In the genomic region with DNA sequence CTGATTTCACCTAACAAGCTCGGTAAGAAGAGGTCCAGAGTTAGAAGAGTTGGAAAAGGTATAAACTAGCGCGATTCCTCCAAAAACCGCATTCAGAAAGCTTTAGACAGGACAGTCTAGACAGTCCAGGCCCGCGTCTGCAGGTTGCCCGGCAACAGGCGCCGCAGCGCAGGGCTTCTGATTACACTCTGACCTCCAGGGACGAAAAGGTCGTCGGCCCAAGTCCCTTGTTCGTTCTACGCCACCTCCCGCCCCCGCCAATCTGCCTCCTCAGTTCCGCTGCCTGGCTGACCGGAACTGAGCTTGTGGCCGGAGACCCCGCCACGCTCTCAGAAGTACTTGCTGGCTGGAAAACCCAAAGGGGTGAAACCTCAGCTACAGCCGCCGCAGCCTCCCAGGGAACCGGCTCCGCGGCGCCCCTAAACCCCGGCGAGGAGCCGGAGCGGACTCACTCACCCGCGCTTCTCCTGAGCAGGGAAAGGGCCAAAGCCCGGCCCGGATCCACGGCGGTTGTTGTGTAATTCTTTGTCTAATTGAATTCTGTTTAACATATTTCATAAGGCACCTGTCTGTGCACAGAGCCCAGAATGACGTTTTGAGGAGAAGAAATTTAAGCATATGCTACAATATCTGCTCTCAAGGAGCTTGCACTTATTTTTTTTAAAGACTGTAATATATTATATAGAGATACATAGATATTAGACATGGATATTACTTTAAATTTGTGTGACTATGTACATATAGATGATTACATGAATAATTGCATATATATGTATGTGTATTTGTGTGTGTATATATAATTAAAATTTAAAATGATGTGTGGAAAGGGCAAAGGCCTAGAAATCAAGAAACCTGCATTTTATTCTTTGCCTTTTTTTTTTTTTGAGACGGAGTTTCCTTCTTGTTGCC, we compare ENCODE assay signal across 1 cellular context.
TF ChIP-seq lines count a peak whose summit lies in the region.

A gene (minus strand): TSS at position 407 of the 909 bp plus-strand sequence. CDS start 3,826 bp downstream, outside the sequence.

TF ChIP-seq in K562, 482 proteins besides CTCF, POLR2A, EP300 and RAD21 (continued from another document and continues in another):
- TF ChIP-seq, protein P1, sequence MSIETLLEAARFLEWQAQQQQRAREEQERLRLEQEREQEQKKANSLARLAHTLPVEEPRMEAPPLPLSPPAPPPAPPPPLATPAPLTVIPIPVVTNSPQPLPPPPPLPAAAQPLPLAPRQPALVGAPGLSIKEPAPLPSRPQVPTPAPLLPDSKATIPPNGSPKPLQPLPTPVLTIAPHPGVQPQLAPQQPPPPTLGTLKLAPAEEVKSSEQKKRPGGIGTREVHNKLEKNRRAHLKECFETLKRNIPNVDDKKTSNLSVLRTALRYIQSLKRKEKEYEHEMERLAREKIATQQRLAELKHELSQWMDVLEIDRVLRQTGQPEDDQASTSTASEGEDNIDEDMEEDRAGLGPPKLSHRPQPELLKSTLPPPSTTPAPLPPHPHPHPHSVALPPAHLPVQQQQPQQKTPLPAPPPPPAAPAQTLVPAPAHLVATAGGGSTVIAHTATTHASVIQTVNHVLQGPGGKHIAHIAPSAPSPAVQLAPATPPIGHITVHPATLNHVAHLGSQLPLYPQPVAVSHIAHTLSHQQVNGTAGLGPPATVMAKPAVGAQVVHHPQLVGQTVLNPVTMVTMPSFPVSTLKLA (conservative IDR thresholded peaks at IDR 0.05), result peak in 1 of 2 experiments; percentile 51; a peak in 2 of 4 replicates
- TF ChIP-seq, protein P2, sequence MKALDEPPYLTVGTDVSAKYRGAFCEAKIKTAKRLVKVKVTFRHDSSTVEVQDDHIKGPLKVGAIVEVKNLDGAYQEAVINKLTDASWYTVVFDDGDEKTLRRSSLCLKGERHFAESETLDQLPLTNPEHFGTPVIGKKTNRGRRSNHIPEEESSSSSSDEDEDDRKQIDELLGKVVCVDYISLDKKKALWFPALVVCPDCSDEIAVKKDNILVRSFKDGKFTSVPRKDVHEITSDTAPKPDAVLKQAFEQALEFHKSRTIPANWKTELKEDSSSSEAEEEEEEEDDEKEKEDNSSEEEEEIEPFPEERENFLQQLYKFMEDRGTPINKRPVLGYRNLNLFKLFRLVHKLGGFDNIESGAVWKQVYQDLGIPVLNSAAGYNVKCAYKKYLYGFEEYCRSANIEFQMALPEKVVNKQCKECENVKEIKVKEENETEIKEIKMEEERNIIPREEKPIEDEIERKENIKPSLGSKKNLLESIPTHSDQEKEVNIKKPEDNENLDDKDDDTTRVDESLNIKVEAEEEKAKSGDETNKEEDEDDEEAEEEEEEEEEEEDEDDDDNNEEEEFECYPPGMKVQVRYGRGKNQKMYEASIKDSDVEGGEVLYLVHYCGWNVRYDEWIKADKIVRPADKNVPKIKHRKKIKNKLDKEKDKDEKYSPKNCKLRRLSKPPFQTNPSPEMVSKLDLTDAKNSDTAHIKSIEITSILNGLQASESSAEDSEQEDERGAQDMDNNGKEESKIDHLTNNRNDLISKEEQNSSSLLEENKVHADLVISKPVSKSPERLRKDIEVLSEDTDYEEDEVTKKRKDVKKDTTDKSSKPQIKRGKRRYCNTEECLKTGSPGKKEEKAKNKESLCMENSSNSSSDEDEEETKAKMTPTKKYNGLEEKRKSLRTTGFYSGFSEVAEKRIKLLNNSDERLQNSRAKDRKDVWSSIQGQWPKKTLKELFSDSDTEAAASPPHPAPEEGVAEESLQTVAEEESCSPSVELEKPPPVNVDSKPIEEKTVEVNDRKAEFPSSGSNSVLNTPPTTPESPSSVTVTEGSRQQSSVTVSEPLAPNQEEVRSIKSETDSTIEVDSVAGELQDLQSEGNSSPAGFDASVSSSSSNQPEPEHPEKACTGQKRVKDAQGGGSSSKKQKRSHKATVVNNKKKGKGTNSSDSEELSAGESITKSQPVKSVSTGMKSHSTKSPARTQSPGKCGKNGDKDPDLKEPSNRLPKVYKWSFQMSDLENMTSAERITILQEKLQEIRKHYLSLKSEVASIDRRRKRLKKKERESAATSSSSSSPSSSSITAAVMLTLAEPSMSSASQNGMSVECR (CRISPR knock-in tag; IDR thresholded peaks at IDR 0.05), result peak; percentile 68; the same call in 1 of the 2 replicates
- TF ChIP-seq NCOR1 (IDR thresholded peaks at IDR 0.05), result peak; percentile 40; the same call in 1 of the 2 replicates
- no peak for TF ChIP-seq ZNF551 (CRISPR knock-in tag; IDR thresholded peaks at IDR 0.05)
- TF ChIP-seq, protein P3, sequence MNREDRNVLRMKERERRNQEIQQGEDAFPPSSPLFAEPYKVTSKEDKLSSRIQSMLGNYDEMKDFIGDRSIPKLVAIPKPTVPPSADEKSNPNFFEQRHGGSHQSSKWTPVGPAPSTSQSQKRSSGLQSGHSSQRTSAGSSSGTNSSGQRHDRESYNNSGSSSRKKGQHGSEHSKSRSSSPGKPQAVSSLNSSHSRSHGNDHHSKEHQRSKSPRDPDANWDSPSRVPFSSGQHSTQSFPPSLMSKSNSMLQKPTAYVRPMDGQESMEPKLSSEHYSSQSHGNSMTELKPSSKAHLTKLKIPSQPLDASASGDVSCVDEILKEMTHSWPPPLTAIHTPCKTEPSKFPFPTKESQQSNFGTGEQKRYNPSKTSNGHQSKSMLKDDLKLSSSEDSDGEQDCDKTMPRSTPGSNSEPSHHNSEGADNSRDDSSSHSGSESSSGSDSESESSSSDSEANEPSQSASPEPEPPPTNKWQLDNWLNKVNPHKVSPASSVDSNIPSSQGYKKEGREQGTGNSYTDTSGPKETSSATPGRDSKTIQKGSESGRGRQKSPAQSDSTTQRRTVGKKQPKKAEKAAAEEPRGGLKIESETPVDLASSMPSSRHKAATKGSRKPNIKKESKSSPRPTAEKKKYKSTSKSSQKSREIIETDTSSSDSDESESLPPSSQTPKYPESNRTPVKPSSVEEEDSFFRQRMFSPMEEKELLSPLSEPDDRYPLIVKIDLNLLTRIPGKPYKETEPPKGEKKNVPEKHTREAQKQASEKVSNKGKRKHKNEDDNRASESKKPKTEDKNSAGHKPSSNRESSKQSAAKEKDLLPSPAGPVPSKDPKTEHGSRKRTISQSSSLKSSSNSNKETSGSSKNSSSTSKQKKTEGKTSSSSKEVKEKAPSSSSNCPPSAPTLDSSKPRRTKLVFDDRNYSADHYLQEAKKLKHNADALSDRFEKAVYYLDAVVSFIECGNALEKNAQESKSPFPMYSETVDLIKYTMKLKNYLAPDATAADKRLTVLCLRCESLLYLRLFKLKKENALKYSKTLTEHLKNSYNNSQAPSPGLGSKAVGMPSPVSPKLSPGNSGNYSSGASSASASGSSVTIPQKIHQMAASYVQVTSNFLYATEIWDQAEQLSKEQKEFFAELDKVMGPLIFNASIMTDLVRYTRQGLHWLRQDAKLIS (CRISPR knock-in tag; IDR thresholded peaks at IDR 0.05), result peak; percentile 37; the same call in 1 of the 2 replicates
- no peak for TF ChIP-seq LEF1 (IDR thresholded peaks at IDR 0.05)
- TF ChIP-seq, protein P4, sequence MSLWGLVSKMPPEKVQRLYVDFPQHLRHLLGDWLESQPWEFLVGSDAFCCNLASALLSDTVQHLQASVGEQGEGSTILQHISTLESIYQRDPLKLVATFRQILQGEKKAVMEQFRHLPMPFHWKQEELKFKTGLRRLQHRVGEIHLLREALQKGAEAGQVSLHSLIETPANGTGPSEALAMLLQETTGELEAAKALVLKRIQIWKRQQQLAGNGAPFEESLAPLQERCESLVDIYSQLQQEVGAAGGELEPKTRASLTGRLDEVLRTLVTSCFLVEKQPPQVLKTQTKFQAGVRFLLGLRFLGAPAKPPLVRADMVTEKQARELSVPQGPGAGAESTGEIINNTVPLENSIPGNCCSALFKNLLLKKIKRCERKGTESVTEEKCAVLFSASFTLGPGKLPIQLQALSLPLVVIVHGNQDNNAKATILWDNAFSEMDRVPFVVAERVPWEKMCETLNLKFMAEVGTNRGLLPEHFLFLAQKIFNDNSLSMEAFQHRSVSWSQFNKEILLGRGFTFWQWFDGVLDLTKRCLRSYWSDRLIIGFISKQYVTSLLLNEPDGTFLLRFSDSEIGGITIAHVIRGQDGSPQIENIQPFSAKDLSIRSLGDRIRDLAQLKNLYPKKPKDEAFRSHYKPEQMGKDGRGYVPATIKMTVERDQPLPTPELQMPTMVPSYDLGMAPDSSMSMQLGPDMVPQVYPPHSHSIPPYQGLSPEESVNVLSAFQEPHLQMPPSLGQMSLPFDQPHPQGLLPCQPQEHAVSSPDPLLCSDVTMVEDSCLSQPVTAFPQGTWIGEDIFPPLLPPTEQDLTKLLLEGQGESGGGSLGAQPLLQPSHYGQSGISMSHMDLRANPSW (CRISPR knock-in tag; IDR thresholded peaks at IDR 0.05), result no peak
- TF ChIP-seq ZSCAN29 (IDR thresholded peaks at IDR 0.05), result peak; percentile 58
- no peak for TF ChIP-seq CHD2 (IDR thresholded peaks at IDR 0.05; ENCODE audit: low read depth, low read length)
- TF ChIP-seq, protein P5, sequence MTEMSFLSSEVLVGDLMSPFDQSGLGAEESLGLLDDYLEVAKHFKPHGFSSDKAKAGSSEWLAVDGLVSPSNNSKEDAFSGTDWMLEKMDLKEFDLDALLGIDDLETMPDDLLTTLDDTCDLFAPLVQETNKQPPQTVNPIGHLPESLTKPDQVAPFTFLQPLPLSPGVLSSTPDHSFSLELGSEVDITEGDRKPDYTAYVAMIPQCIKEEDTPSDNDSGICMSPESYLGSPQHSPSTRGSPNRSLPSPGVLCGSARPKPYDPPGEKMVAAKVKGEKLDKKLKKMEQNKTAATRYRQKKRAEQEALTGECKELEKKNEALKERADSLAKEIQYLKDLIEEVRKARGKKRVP (CRISPR knock-in tag; IDR thresholded peaks at IDR 0.05), result no peak
- no peak for TF ChIP-seq ZNF12 (CRISPR knock-in tag; IDR thresholded peaks at IDR 0.05)
- TF ChIP-seq, protein P6, sequence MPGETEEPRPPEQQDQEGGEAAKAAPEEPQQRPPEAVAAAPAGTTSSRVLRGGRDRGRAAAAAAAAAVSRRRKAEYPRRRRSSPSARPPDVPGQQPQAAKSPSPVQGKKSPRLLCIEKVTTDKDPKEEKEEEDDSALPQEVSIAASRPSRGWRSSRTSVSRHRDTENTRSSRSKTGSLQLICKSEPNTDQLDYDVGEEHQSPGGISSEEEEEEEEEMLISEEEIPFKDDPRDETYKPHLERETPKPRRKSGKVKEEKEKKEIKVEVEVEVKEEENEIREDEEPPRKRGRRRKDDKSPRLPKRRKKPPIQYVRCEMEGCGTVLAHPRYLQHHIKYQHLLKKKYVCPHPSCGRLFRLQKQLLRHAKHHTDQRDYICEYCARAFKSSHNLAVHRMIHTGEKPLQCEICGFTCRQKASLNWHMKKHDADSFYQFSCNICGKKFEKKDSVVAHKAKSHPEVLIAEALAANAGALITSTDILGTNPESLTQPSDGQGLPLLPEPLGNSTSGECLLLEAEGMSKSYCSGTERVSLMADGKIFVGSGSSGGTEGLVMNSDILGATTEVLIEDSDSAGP (CRISPR knock-in tag; IDR thresholded peaks at IDR 0.05), result peak; percentile 73; the same call in 1 of the 2 replicates
- TF ChIP-seq KLF13 (tag; IDR thresholded peaks at IDR 0.05; ENCODE audit: borderline replicate concordance, low read depth), result no peak
- peak in 1 of 2 experiments; percentile 65; a peak in 2 of 4 replicates for TF ChIP-seq KDM1A (IDR thresholded peaks at IDR 0.05)
- peak; percentile 84 for TF ChIP-seq GABPB1 (CRISPR knock-in tag; IDR thresholded peaks at IDR 0.05)
- TF ChIP-seq HDAC3 (IDR thresholded peaks at IDR 0.05; ENCODE audit: borderline replicate concordance, partially characterized antibody), result peak; percentile 94
- TF ChIP-seq POLR2G (IDR thresholded peaks at IDR 0.05; ENCODE audit: low read depth, low read length), result peak; percentile 68
- 0 out of 2 replicates have a peak, but pooled peaks have one; percentile 70 for TF ChIP-seq FOXK1 (CRISPR knock-in tag; IDR thresholded peaks at IDR 0.05; ENCODE audit: borderline replicate concordance)
- TF ChIP-seq TBL1XR1 (IDR thresholded peaks at IDR 0.05; ENCODE audit: low read length in 2 of 2), result 0 out of 4 replicates have a peak, but pooled peaks of 1 of the 2 experiments have one; percentile 25
- TF ChIP-seq, protein P7, sequence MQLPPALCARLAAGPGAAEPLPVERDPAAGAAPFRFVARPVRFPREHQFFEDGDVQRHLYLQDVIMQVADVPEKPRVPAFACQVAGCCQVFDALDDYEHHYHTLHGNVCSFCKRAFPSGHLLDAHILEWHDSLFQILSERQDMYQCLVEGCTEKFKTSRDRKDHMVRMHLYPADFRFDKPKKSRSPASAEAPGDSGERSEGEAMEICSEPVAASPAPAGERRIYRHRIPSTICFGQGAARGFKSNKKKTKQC (CRISPR knock-in tag; IDR thresholded peaks at IDR 0.05), result 0 out of 2 replicates have a peak, but pooled peaks have one; percentile 34
- no peak for TF ChIP-seq CCAR2 (IDR thresholded peaks at IDR 0.05; ENCODE audit: low read depth, low read length)
- no peak for TF ChIP-seq RBBP5 (IDR thresholded peaks at IDR 0.05; ENCODE audit: borderline replicate concordance, insufficient read depth, low read length, poor library complexity, severe bottlenecking)
- TF ChIP-seq HDAC2 (IDR thresholded peaks at IDR 0.05), result peak; percentile 59; the same call in 1 of the 2 replicates
- TF ChIP-seq CTBP1 (IDR thresholded peaks at IDR 0.05; ENCODE audit: borderline replicate concordance), result peak; percentile 55; the same call in 1 of the 2 replicates
- TF ChIP-seq, protein P8, sequence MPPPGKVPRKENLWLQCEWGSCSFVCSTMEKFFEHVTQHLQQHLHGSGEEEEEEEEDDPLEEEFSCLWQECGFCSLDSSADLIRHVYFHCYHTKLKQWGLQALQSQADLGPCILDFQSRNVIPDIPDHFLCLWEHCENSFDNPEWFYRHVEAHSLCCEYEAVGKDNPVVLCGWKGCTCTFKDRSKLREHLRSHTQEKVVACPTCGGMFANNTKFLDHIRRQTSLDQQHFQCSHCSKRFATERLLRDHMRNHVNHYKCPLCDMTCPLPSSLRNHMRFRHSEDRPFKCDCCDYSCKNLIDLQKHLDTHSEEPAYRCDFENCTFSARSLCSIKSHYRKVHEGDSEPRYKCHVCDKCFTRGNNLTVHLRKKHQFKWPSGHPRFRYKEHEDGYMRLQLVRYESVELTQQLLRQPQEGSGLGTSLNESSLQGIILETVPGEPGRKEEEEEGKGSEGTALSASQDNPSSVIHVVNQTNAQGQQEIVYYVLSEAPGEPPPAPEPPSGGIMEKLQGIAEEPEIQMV (tag; conservative IDR thresholded peaks at IDR 0.05; ENCODE audit: low read depth), result no peak
- 0 out of 2 replicates have a peak, but pooled peaks have one; percentile 11 for TF ChIP-seq JUN (IDR thresholded peaks at IDR 0.05; ENCODE audit: borderline replicate concordance, low read depth, low read length)
- TF ChIP-seq JUN (CRISPR knock-in tag; IDR thresholded peaks at IDR 0.05; ENCODE audit: borderline replicate concordance), result no peak
- TF ChIP-seq ZNF766 (CRISPR knock-in tag; conservative IDR thresholded peaks at IDR 0.05), result no peak
- TF ChIP-seq, protein P9, sequence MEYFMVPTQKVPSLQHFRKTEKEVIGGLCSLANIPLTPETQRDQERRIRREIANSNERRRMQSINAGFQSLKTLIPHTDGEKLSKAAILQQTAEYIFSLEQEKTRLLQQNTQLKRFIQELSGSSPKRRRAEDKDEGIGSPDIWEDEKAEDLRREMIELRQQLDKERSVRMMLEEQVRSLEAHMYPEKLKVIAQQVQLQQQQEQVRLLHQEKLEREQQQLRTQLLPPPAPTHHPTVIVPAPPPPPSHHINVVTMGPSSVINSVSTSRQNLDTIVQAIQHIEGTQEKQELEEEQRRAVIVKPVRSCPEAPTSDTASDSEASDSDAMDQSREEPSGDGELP (CRISPR knock-in tag; IDR thresholded peaks at IDR 0.05; ENCODE audit: borderline replicate concordance), result peak; percentile 82
- peak; percentile 66; the same call in 1 of the 2 replicates for TF ChIP-seq ZFX (CRISPR knock-in tag; IDR thresholded peaks at IDR 0.05)
- TF ChIP-seq HDAC1 (IDR thresholded peaks at IDR 0.05), result peak in 1 of 2 experiments; percentile 56; a peak in 1 of 4 replicates
- TF ChIP-seq SNIP1 (IDR thresholded peaks at IDR 0.05; ENCODE audit: low read depth), result no peak
- TF ChIP-seq SMAD4 (CRISPR knock-in tag; conservative IDR thresholded peaks at IDR 0.05), result peak; percentile 96
